Comparison of ENCODE assay signal across 11 cellular contexts in the genomic region with DNA sequence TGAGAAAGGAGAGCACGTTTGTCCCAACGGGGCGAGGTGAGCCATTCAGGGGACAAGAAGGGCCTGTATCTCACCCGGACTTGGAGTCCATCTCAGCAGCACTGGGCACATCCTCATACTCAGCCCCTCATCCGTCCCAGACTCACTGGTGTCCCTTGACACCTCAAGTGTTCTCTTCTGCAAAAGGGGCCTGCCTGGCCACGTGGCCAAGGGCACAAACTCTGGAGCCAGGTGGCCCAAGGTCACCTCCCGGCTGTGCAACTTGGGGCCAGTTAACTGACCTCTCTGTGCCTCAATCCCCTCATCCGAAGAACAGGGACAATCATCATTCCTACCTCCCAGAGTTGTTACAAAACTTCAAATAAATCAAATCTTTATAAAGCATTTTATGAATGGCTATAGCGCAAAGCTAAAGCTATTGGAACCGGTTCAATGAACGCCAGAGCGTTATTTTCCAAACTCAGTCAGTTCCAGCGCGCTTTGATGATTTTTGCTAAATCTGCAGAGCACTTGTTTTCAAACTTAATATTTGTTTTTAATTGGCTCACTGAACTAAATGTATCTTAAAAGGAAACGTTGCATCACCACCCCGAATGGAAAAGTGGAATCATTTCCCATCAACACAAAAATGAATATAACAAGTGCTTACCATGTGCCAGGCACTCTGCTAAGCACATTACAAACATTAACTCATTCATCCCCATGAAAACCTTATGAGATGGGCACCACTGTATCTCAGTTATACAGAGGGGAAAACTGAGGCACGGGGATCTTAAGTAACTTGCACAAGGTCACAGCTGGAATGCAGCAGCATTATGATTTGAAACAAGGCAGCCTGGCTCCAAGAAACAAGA. TPM values are rescaled to one million over a fixed set of nuclear protein-coding genes. Genes with fewer than 3 reads are reported as not detected.
A peak's percentile ranks its signal among the peaks of the same experiment; 100 is the strongest.
DNase-seq lines count a peak whose midpoint lies in the region; ATAC-seq, FAIRE-seq and TF ChIP-seq lines count a peak whose summit lies in the region.
"Had no signal": no experiment of that assay in that cellular context is flagged by ENCODE, and none has a peak within 500 bp of the region (broad histone marks: within the 10 kb centered on the region; RNA-seq: fewer than 3 reads in every experiment).

No MANE protein-coding gene starts in this region.

- H3K4me1 Mint-ChIP-seq in central memory CD8-positive, alpha-beta T cell: peaks cover 29% of the 10 kb centered on the region
- H3K4me1 Mint-ChIP-seq in stimulated activated naive CD8-positive, alpha-beta T cell treated with anti-CD3 and anti-CD28 coated beads, Interleukin-15, Interleukin-2, amounts not matched to agents 100 ng/mL and 50 ng/mL, for 24 hours (ENCODE audit: low read depth): peaks cover 18% of the 10 kb centered on the region
- H3K4me1 Mint-ChIP-seq in H9: peaks cover 4% of the 10 kb centered on the region in 2 experiments; a peak in 3 of 4 replicates

- no peak overlapping the region for H2BK120ac ChIP-seq in H9 (ENCODE audit: low read depth, low read length, poor library complexity, severe bottlenecking)

- H3K4me2 ChIP-seq in H9 (ENCODE audit: insufficient read depth, insufficient read length, low read length): no peak overlapping the region

- H4K91ac ChIP-seq in H9 (ENCODE audit: insufficient read length, low read depth, low read length): no peak overlapping the region

- DNase-seq in HFF-Myc (ENCODE audit: extremely low read depth, low read depth) (peak; percentile 35), right cardiac atrium (peak in 1 of 3 donors; percentile 59), H9 (no peak), iPS-NIHi11 (ENCODE audit: low spot score) (no peak), NCI-H1092 treated with DMSO at 0.1 percent for 48 hours (lab: John Stamatoyannopoulos, UW) (no peak), GM12891 (ENCODE audit: insufficient read length, low spot score) (no peak)
- no peak for DNase-seq in central memory CD8-positive, alpha-beta T cell (ENCODE audit: low spot score in 2 of 2)
- DNase-seq: activated CD4-positive, CD25-positive, alpha-beta regulatory T cell had no signal

- peak; percentile 47 for ATAC-seq in central memory CD8-positive, alpha-beta T cell (replicated peaks; ENCODE audit: extremely low read depth, poor library complexity, severe bottlenecking)
- ATAC-seq in right cardiac atrium: peak; percentile 49 to 55
- ATAC-seq: Panc1 had no signal

- H3K4ac ChIP-seq in H9 (ENCODE audit: low read depth, low read length): no peak overlapping the region

- no peak overlapping the region for H3K4me3 ChIP-seq in HFF-Myc (replicated peaks; ENCODE audit: low read depth, low read length)
- H3K4me3 ChIP-seq in right cardiac atrium (ENCODE audit: low read length): no peak overlapping the region

- TF ChIP-seq CTCF in HFF-Myc (IDR thresholded peaks at IDR 0.05; ENCODE audit: low read depth, low read length, missing control alignments) (no peak), H9 (conservative IDR thresholded peaks at IDR 0.05) (no peak)

- H3K79me2 ChIP-seq in H9 (ENCODE audit: insufficient read depth, low read length): no peaks in the 10 kb centered on the region

- no peaks in the 10 kb centered on the region for H3K36me3 Mint-ChIP-seq in central memory CD8-positive, alpha-beta T cell (ENCODE audit: insufficient read depth)
- H3K36me3 Mint-ChIP-seq in stimulated activated naive CD8-positive, alpha-beta T cell treated with anti-CD3 and anti-CD28 coated beads, Interleukin-15, Interleukin-2, amounts not matched to agents 100 ng/mL and 50 ng/mL, for 24 hours (ENCODE audit: low read depth): no peaks in the 10 kb centered on the region
- H3K36me3 Mint-ChIP-seq in H9 (ENCODE audit: insufficient read depth in 1 of 3, low read depth in 3 of 3): no peaks in the 10 kb centered on the region

- no peak for FAIRE-seq in GM12891 (lab: Jason Lieb, UNC)
- FAIRE-seq: D721Med had no signal

- no peaks in the 10 kb centered on the region for H3K9me3 Mint-ChIP-seq in central memory CD8-positive, alpha-beta T cell
- H3K9me3 Mint-ChIP-seq in stimulated activated naive CD8-positive, alpha-beta T cell treated with anti-CD3 and anti-CD28 coated beads, Interleukin-15, Interleukin-2, amounts not matched to agents 100 ng/mL and 50 ng/mL, for 24 hours: no peaks in the 10 kb centered on the region
- H3K9me3 Mint-ChIP-seq in H9: no peaks in the 10 kb centered on the region

- H3K79me1 ChIP-seq in H9 (ENCODE audit: insufficient read depth, low read depth, low read length, poor library complexity, severe bottlenecking): no peaks in the 10 kb centered on the region

- no peak for TF ChIP-seq POLR2A in GM12891 (IDR thresholded peaks at IDR 0.05; ENCODE audit: low read depth, low read length)

- H3K56ac ChIP-seq in H9 (ENCODE audit: insufficient read length, low read depth, low read length): no peak overlapping the region

- H2AFZ ChIP-seq in H9 (ENCODE audit: low read length): no peak overlapping the region

- H3K4me1 ChIP-seq in right cardiac atrium (ENCODE audit: control insufficient read depth, insufficient read depth, low read length): peaks cover 18% of the 10 kb centered on the region
- H3K4me1 ChIP-seq in H9 (ENCODE audit: insufficient read depth, low read length): 0 out of 2 replicates have a peak, but pooled peaks cover 1% of the 10 kb centered on the region

- H3K14ac ChIP-seq in H9 (ENCODE audit: insufficient read depth, low read length): no peak overlapping the region

- H3K27me3 ChIP-seq in right cardiac atrium (ENCODE audit: control insufficient read depth, insufficient read depth) (no peaks in the 10 kb centered on the region), H9 (ENCODE audit: insufficient read depth, low read length) (peaks cover 3% of the 10 kb centered on the region; the same call in 1 of the 2 replicates)

- intact Hi-C loops in right cardiac atrium (cut with DNase I): no loop called here

- no peak overlapping the region for H3K9ac ChIP-seq in H9 (ENCODE audit: extremely low read depth, insufficient read length, low read length)

- H3K18ac ChIP-seq in H9 (ENCODE audit: insufficient read length, low read depth, low read length): no peak overlapping the region

- peak overlapping the region; percentile 73 for H3K27ac Mint-ChIP-seq in central memory CD8-positive, alpha-beta T cell (ENCODE audit: low read depth)
- peak overlapping the region; percentile 62 for H3K27ac Mint-ChIP-seq in stimulated activated naive CD8-positive, alpha-beta T cell treated with anti-CD3 and anti-CD28 coated beads, Interleukin-15, Interleukin-2, amounts not matched to agents 100 ng/mL and 50 ng/mL, for 24 hours
- no peak overlapping the region for H3K27ac Mint-ChIP-seq in H9

- H3K23ac ChIP-seq in H9 (ENCODE audit: insufficient read length, low read depth, low read length): no peak overlapping the region

- H3K9me3 ChIP-seq in right cardiac atrium (ENCODE audit: control insufficient read depth, low read length): no peaks in the 10 kb centered on the region
- no peaks in the 10 kb centered on the region for H3K9me3 ChIP-seq in H9 (ENCODE audit: control insufficient read depth, low read depth, low read length)

- no peak overlapping the region for H2BK5ac ChIP-seq in H9 (ENCODE audit: insufficient read length, low read length)

- H3T11ph ChIP-seq in H9 (ENCODE audit: low read length): no peak overlapping the region

- H3K27me3 Mint-ChIP-seq in central memory CD8-positive, alpha-beta T cell: no peaks in the 10 kb centered on the region
- no peaks in the 10 kb centered on the region for H3K27me3 Mint-ChIP-seq in stimulated activated naive CD8-positive, alpha-beta T cell treated with anti-CD3 and anti-CD28 coated beads, Interleukin-15, Interleukin-2, amounts not matched to agents 100 ng/mL and 50 ng/mL, for 24 hours
- H3K27me3 Mint-ChIP-seq in H9 (ENCODE audit: low read depth): peaks cover 50% of the 10 kb centered on the region

- H2BK12ac ChIP-seq in H9 (ENCODE audit: insufficient read length, low read depth, low read length): no peak overlapping the region

- H3K27ac ChIP-seq in right cardiac atrium (ENCODE audit: low read length) (peak overlapping the region; percentile 70), H9 (ENCODE audit: insufficient read length, low read depth, low read length) (no peak overlapping the region)

- H2BK15ac ChIP-seq in H9 (ENCODE audit: low read depth, low read length): no peak overlapping the region

- H3K4me3 Mint-ChIP-seq in central memory CD8-positive, alpha-beta T cell: peak overlapping the region; percentile 67
- peak overlapping the region; percentile 17 for H3K4me3 Mint-ChIP-seq in stimulated activated naive CD8-positive, alpha-beta T cell treated with anti-CD3 and anti-CD28 coated beads, Interleukin-15, Interleukin-2, amounts not matched to agents 100 ng/mL and 50 ng/mL, for 24 hours
- H3K4me3 Mint-ChIP-seq in H9: no peak overlapping the region

- H2BK20ac ChIP-seq in H9 (ENCODE audit: low read depth, low read length, poor library complexity, severe bottlenecking): no peak overlapping the region

- no peaks in the 10 kb centered on the region for H3K23me2 ChIP-seq in H9 (ENCODE audit: insufficient read length, low read depth, low read length, poor library complexity, severe bottlenecking)

- no peak overlapping the region for H4K5ac ChIP-seq in H9 (ENCODE audit: insufficient read length, low read depth, low read length)

- no peak overlapping the region for H4K8ac ChIP-seq in H9 (replicated peaks; ENCODE audit: insufficient read length, low read depth, low read length)

- WGBS in right cardiac atrium: 42% methylated on average over 17 of the region's 17 CpGs
- WGBS in H9 (ENCODE audit: extremely low coverage, insufficient read length, low lambda C conversion rate): no CpG with 5 or more reads among the region's 17 CpGs

- no peaks in the 10 kb centered on the region for H4K20me1 ChIP-seq in H9 (ENCODE audit: control insufficient read depth, insufficient read depth, insufficient read length)

- no peak overlapping the region for H2AK5ac ChIP-seq in H9 (ENCODE audit: insufficient read length, low read length)

TF ChIP-seq in GM12891, 5 proteins besides CTCF, POLR2A, EP300 and RAD21:
- no peak for TF ChIP-seq TAF1 (IDR thresholded peaks at IDR 0.05; ENCODE audit: low read depth, low read length)
- TF ChIP-seq SPI1 (IDR thresholded peaks at IDR 0.05; ENCODE audit: low read depth, low read length): no peak
- TF ChIP-seq POU2F2 (IDR thresholded peaks at IDR 0.05; ENCODE audit: low read depth, low read length): no peak
- no peak for TF ChIP-seq PAX5 (IDR thresholded peaks at IDR 0.05; ENCODE audit: insufficient read depth, low read length, severe bottlenecking)
- no peak for TF ChIP-seq POLR2AphosphoS5 (IDR thresholded peaks at IDR 0.05; ENCODE audit: low read depth, low read length)

RNA-seq across cellular contexts. Expression of gene DUSP1, which starts 49.3 kb away (rescaled TPM):
- total RNA-seq in right cardiac atrium (100 to 1,000 TPM in 2 of 4 donors, 10 to 100 TPM in 2; 81.3 to 247 (median 105) TPM), H9 (2021) (10.9 and 11.3 TPM in 2 replicates)
- polyA plus RNA-seq in right cardiac atrium: 78.7 TPM
- 5.2 TPM for polyA plus RNA-seq in GM12891 (2012; ENCODE audit: low read depth, missing spikeins)

Comparison
In these comparisons a context has a peak if more than half of its experiments do, and no peak if none do; other contexts are left out.
1. H3K27ac Mint-ChIP-seq: peak in central memory CD8-positive, alpha-beta T cell (single experiment) and stimulated activated naive CD8-positive, alpha-beta T cell treated with anti-CD3 and anti-CD28 coated beads, Interleukin-15, Interleukin-2, amounts not matched to agents 100 ng/mL and 50 ng/mL, for 24 hours (single experiment); none in H9 (0 of 3).
2. H3K4me3 Mint-ChIP-seq: peak in central memory CD8-positive, alpha-beta T cell (single experiment) and stimulated activated naive CD8-positive, alpha-beta T cell treated with anti-CD3 and anti-CD28 coated beads, Interleukin-15, Interleukin-2, amounts not matched to agents 100 ng/mL and 50 ng/mL, for 24 hours (single experiment); none in H9 (0 of 2).